In the genomic region with DNA sequence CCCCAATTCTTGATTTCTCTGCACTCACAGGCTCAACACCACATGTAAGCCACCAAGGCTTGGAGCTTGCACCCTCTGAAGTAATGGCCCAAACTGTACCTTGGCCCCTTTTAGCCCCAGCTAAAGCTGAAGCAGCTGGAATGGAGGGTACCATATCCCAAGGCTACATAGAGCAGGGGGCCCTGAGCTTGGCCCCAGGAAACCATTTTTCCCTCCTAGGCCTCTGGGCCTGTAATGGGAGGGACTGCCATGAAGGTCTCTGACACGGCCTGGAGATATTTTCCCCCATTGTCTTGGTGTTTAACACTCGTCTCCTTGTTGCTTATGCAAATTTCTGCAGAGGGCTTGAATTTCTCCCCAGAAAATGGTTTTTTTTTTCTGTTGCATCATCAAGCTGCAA, we compare ENCODE assay signal across 2 cellular contexts.
TF ChIP-seq lines count a peak whose summit lies in the region.

No MANE protein-coding gene starts in this region.

TF ChIP-seq in HEK293, 187 proteins besides CTCF, POLR2A, EP300 and RAD21:
- no peak for TF ChIP-seq ZNF521 (tag by site-specific recombination; IDR thresholded peaks at IDR 0.05)
- TF ChIP-seq ZNF214 (tag by site-specific recombination; IDR thresholded peaks at IDR 0.05; ENCODE audit: borderline replicate concordance), result no peak
- TF ChIP-seq ZNF239 (tag by site-specific recombination; IDR thresholded peaks at IDR 0.05), result no peak
- peak; percentile 97 for TF ChIP-seq ZNF585B (tag by site-specific recombination; IDR thresholded peaks at IDR 0.05)

TF ChIP-seq in K562, 482 proteins besides CTCF, POLR2A, EP300 and RAD21:
- peak; percentile 51 for TF ChIP-seq ZFP36 (IDR thresholded peaks at IDR 0.05; ENCODE audit: low read depth, low read length, partially characterized antibody)
- TF ChIP-seq, protein P1, sequence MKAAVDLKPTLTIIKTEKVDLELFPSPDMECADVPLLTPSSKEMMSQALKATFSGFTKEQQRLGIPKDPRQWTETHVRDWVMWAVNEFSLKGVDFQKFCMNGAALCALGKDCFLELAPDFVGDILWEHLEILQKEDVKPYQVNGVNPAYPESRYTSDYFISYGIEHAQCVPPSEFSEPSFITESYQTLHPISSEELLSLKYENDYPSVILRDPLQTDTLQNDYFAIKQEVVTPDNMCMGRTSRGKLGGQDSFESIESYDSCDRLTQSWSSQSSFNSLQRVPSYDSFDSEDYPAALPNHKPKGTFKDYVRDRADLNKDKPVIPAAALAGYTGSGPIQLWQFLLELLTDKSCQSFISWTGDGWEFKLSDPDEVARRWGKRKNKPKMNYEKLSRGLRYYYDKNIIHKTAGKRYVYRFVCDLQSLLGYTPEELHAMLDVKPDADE (conservative IDR thresholded peaks at IDR 0.05; ENCODE audit: control insufficient read depth, low read depth, low read length), result no peak
